Comparison of ENCODE assay signal across 8 cellular contexts in the genomic region with DNA sequence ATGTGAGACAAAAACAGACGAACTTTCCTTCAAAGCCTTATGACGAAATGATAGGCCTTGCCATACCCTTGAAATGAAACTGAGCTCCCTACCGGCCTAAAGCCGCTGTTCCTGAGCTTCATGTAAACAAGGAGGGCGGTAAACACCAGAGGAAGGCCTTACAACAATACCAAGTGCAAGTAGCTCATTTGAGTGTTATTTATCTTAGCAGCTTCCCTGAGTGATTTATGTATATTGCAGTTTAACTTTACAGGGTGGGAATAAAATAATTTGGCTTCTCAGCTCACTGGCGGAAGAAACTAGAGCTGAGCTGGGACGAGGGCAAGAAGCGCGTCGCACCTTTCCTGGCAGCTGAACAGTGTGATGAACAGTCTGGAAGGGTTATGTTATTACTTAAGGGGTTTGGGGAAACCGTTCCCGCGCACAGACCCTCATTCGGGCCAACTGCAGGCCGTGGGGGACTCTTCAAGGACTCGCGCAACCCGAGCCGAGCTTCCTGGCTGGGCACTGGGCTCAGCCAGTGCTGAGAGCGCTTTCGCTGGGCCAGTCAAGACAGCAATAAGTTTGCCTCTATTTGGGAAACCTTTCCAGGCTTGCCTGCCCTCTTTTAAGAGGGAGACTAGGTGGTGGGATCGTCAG.
DNase-seq lines count a peak whose midpoint lies in the region; FAIRE-seq and TF ChIP-seq lines count a peak whose summit lies in the region.

No MANE protein-coding gene starts in this region.

- peaks cover 5% of the 10 kb centered on the region for H3K36me3 ChIP-seq in WERI-Rb-1
- H3K36me3 ChIP-seq in skeletal muscle tissue (ENCODE audit: control insufficient read depth in 3 of 3, insufficient read depth in 3 of 3, low read length in 3 of 3) = peaks cover 0 to 4% (median 3%) of the 10 kb centered on the region in 3 donors

- H3K9me3 ChIP-seq in WERI-Rb-1 (ENCODE audit: severe bottlenecking) (no peaks in the 10 kb centered on the region), skeletal muscle tissue (ENCODE audit: control insufficient read depth in 3 of 3, low read length in 3 of 3) (no peaks in the 10 kb centered on the region)

- peak overlapping the region; percentile 83 for H3K4me3 ChIP-seq in Jurkat, Clone E6-1 (ENCODE audit: low read length)
- H3K4me3 ChIP-seq in WERI-Rb-1 (ENCODE audit: low read depth, low read length) (peak overlapping the region; percentile 77), skeletal muscle tissue (ENCODE audit: low read length in 3 of 3) (peak overlapping the region; percentile 81 to 97 (median 81))

- no peaks in the 10 kb centered on the region for H3K27me3 ChIP-seq in WERI-Rb-1 (ENCODE audit: insufficient read depth, low read depth, severe bottlenecking)
- peaks cover 0 to 3% (median 0%) of the 10 kb centered on the region in 3 donors for H3K27me3 ChIP-seq in skeletal muscle tissue (ENCODE audit: control insufficient read depth in 3 of 3, insufficient read depth in 3 of 3, low read length in 3 of 3)

- peaks cover 41 to 49% (median 45%) of the 10 kb centered on the region in 3 donors for H3K4me1 ChIP-seq in skeletal muscle tissue (ENCODE audit: control insufficient read depth in 3 of 3, insufficient read depth in 3 of 3, low read length in 3 of 3)

- no peak for FAIRE-seq in RCC 7860 (lab: Jason Lieb, UNC)

- H3K27ac ChIP-seq in WERI-Rb-1 (peak overlapping the region; percentile 99), skeletal muscle tissue (ENCODE audit: low read depth, low read length) (peak overlapping the region; percentile 99)

- no peak for TF ChIP-seq CTCF in WERI-Rb-1 (IDR thresholded peaks at IDR 0.05; ENCODE audit: low read depth, low read length)

- H3K9ac ChIP-seq in skeletal muscle tissue (ENCODE audit: low read depth in 1 of 3, low read length in 3 of 3) = peak overlapping the region; percentile 88 to 100 (median 98)

- DNase-seq in DMS153 (lab: John Stamatoyannopoulos, UW) (peak; percentile 18), WERI-Rb-1 (no peak), germinal center (ENCODE audit: low spot score) (peak; percentile 35), nucleus accumbens (lab: John Stamatoyannopoulos, UW) (no peak), RCC 7860 (ENCODE audit: low spot score) (no peak), GM03348 (ENCODE audit: low spot score) (no peak)
- DNase-seq in Jurkat, Clone E6-1 (ENCODE audit: low read depth, low spot score) = peak; percentile 66

Comparison
In these comparisons a context has a peak if more than half of its experiments do, and no peak if none do; other contexts are left out.
1. DNase-seq: peak in DMS153 (single experiment), Jurkat, Clone E6-1 (single experiment) and germinal center (single experiment); none in WERI-Rb-1 (single experiment), nucleus accumbens (0 of 56), RCC 7860 (single experiment) and GM03348 (single experiment).
2. Peak in every context shown above with its lines, with median percentiles within 50 percentile points of each other: H3K4me3 ChIP-seq.